ENCODE assay signal across 1 cellular context in the genomic region with DNA sequence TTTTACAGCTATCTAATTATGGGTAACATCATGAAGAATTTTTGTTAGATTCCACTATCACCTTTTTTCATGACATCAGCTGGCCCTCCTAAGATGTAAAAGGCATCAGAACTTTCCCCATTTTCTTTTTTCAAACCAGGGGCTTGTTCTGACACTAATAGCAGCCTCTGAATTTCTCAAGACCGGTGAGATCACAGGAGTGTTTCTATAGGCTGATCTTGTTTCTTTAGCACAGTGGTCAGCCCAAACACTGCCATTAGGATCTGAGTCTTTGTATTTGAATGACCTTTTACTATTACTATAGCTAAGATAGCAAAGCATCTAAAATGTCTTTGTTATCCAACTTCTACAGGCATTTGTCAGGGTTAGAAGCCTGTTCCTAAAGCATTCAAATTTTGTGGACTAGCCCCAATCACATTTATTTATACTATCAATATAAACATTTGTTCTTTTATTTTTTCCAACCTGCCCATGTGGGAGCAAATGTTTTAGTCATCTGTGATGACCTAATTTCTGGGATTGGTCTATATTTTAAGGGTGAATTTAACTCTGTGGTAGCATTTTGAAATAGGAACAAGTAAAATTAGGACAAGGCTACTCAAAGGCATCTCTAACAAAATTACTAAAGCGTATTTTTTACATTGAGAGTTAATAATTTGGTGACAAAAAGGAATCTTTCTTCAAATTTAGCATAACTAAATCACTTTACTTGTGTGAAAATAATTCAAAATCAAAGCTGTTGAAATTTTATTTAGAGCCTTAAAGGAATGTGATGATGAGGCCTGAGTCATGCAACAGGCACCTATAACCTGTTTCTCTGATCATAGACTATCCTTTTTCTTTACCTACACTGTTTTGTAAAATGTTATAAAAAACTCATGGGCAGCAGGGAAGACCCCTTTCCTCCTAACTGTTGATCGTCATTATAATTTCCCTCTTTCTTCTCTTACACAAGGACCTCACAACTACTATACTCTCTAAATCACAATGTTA.
TF ChIP-seq lines count a peak whose summit lies in the region.

No MANE protein-coding gene starts in this region.

TF ChIP-seq in IMR-90, 13 proteins besides CTCF, POLR2A, EP300 and RAD21:
- TF ChIP-seq FOS (IDR thresholded peaks at IDR 0.05; ENCODE audit: low read depth, low read length) (no peak), SMC3 (IDR thresholded peaks at IDR 0.05; ENCODE audit: low read depth, low read length) (no peak), NFE2L2 (IDR thresholded peaks at IDR 0.05; ENCODE audit: low read depth, low read length) (no peak), RFX5 (IDR thresholded peaks at IDR 0.05; ENCODE audit: low read depth, low read length) (no peak), MAZ (IDR thresholded peaks at IDR 0.05; ENCODE audit: borderline replicate concordance, low read depth, low read length) (no peak), MAFK (IDR thresholded peaks at IDR 0.05; ENCODE audit: low read depth, low read length) (no peak), CEBPB (IDR thresholded peaks at IDR 0.05; ENCODE audit: low read depth, low read length) (no peak), CHD1 (IDR thresholded peaks at IDR 0.05; ENCODE audit: low read depth, low read length) (no peak)
- TF ChIP-seq, protein P1, sequence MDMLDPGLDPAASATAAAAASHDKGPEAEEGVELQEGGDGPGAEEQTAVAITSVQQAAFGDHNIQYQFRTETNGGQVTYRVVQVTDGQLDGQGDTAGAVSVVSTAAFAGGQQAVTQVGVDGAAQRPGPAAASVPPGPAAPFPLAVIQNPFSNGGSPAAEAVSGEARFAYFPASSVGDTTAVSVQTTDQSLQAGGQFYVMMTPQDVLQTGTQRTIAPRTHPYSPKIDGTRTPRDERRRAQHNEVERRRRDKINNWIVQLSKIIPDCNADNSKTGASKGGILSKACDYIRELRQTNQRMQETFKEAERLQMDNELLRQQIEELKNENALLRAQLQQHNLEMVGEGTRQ (IDR thresholded peaks at IDR 0.05; ENCODE audit: low read depth, low read length) = no peak
